In genomic region chrX:107451754-107452153, GRCh38 we compare ENCODE assay signal across 13 cellular contexts. TPM values are rescaled to one million over a fixed set of nuclear protein-coding genes. Genes with fewer than 3 reads are reported as not detected.
DNase-seq lines count a peak whose midpoint lies in the region; ATAC-seq and TF ChIP-seq lines count a peak whose summit lies in the region.
"Had no signal": no experiment of that assay in that cellular context is flagged by ENCODE, and none has a peak within 500 bp of the region (broad histone marks: within the 10 kb centered on the region; RNA-seq: fewer than 3 reads in every experiment).

No MANE protein-coding gene starts in this region.

- ATAC-seq in GM18517 (IDR thresholded peaks at IDR 0.05; ENCODE audit: unreplicated experiment) (no peak), HG02840 (IDR thresholded peaks at IDR 0.05; ENCODE audit: low FRiP score, unreplicated experiment) (no peak)
- ATAC-seq: activated CD4-positive, CD25-positive, alpha-beta regulatory T cell treated with anti-CD3 and anti-CD28 coated beads, Interleukin-2, amount 50 U/mL, for 24 hours had no signal

- H3K9ac ChIP-seq in endodermal cell (ENCODE audit: extremely low read depth, low read length, poor library complexity, severe bottlenecking): no peak overlapping the region

- H3K9me3 ChIP-seq in endodermal cell (ENCODE audit: control insufficient read depth, low read length): no peaks in the 10 kb centered on the region
- H3K9me3 ChIP-seq: Peyer's patch had no signal

- DNase-seq in ELF-1 (ENCODE audit: low read depth, low spot score) (peak; percentile 64), NCI-H1436 (lab: John Stamatoyannopoulos, UW) (peak; percentile 84), endodermal cell (peak; percentile 89), nephron progenitor cell (peak; percentile 31)
- no peak for DNase-seq in stimulated activated CD4-positive, alpha-beta T cell treated with anti-CD3 and anti-CD28 coated beads, Interleukin-4, amount 100 ng/mL, for 4 hours
- DNase-seq: activated CD8-positive, alpha-beta memory T cell treated with anti-CD3 and anti-CD28 coated beads, Interleukin-2, amount 50 U/mL, for 4 hours; activated naive CD4-positive, alpha-beta T cell treated with anti-CD3 and anti-CD28 coated beads, Interleukin-2, amount 10 ng/mL, durations not matched to agents 7 days and 5 days; MV-4-11; Peyer's patch had no signal

- no peak overlapping the region for H3K27ac Mint-ChIP-seq in endodermal cell
- no peak overlapping the region for H3K27ac Mint-ChIP-seq in nephron progenitor cell
- H3K27ac Mint-ChIP-seq: activated naive CD4-positive, alpha-beta T cell treated with anti-CD3 and anti-CD28 coated beads, Interleukin-2, amount 10 ng/mL, durations not matched to agents 7 days and 5 days had no signal

- peaks cover 95% of the 10 kb centered on the region for H3K27me3 ChIP-seq in endodermal cell (ENCODE audit: control insufficient read depth, insufficient read depth, low read length, poor library complexity, severe bottlenecking)
- H3K27me3 ChIP-seq: Peyer's patch had no signal

- no peak overlapping the region for H3K4me3 ChIP-seq in endodermal cell (ENCODE audit: low read length)
- H3K4me3 ChIP-seq: Peyer's patch had no signal

- H3K4me1 Mint-ChIP-seq in endodermal cell: peaks cover 19% of the 10 kb centered on the region
- H3K4me1 Mint-ChIP-seq in nephron progenitor cell: peaks cover 28% of the 10 kb centered on the region

- no peaks in the 10 kb centered on the region for H3K4me1 ChIP-seq in endodermal cell (ENCODE audit: control insufficient read depth, insufficient read depth, low read length)
- H3K4me1 ChIP-seq: Peyer's patch had no signal

- H3K4me3 Mint-ChIP-seq in endodermal cell (peak overlapping the region; percentile 53), nephron progenitor cell (peak overlapping the region; percentile 87)

- H3K27ac ChIP-seq in endodermal cell (ENCODE audit: low read depth, low read length): no peak overlapping the region
- H3K27ac ChIP-seq: Peyer's patch had no signal

- H3K9me3 Mint-ChIP-seq in endodermal cell (peaks cover 41% of the 10 kb centered on the region), nephron progenitor cell (peaks cover 18% of the 10 kb centered on the region)
- H3K9me3 Mint-ChIP-seq: activated naive CD4-positive, alpha-beta T cell treated with anti-CD3 and anti-CD28 coated beads, Interleukin-2, amount 10 ng/mL, durations not matched to agents 7 days and 5 days had no signal

- H3K27me3 Mint-ChIP-seq in endodermal cell (ENCODE audit: insufficient read depth) (peaks cover 38% of the 10 kb centered on the region), nephron progenitor cell (ENCODE audit: low read depth, poor library complexity) (peaks cover 54% of the 10 kb centered on the region)

- H3K36me3 Mint-ChIP-seq in endodermal cell (ENCODE audit: low read depth) (no peaks in the 10 kb centered on the region), nephron progenitor cell (ENCODE audit: low read depth) (no peaks in the 10 kb centered on the region)
- H3K36me3 Mint-ChIP-seq: activated naive CD4-positive, alpha-beta T cell treated with anti-CD3 and anti-CD28 coated beads, Interleukin-2, amount 10 ng/mL, durations not matched to agents 7 days and 5 days had no signal

- 12% methylated on average over 11 of the region's 11 CpGs; no CpG with 5 or more reads in 1 of the 2 experiments for WGBS in endodermal cell (ENCODE audit: insufficient coverage in 1 of 2, insufficient read length in 1 of 2), 2 experiments

- no peaks in the 10 kb centered on the region for H3K36me3 ChIP-seq in endodermal cell (ENCODE audit: control insufficient read depth, insufficient read depth, low read length)
- H3K36me3 ChIP-seq: Peyer's patch had no signal

- no peak for TF ChIP-seq CTCF in endodermal cell (conservative IDR thresholded peaks at IDR 0.05)
- no peak for TF ChIP-seq CTCF in nephron progenitor cell (IDR thresholded peaks at IDR 0.05)

RNA-seq across cellular contexts. Expression of gene FRMPD3, which starts 2.3 kb away (rescaled TPM):
- under 1 TPM in 1 of 2 donors, not detected in 1; 0.24 TPM for total RNA-seq in endodermal cell
- 2.5 TPM for polyA plus RNA-seq in endodermal cell (2013, experiment 1 of 2)
- polyA plus RNA-seq in endodermal cell (2013, experiment 2 of 2): 2.2 TPM
- total RNA-seq: fibroblast of villous mesenchyme had no signal

Comparison
In these comparisons a context has a peak if more than half of its experiments do, and no peak if none do; other contexts are left out.
1. DNase-seq: peak in ELF-1 (single experiment), NCI-H1436 (single experiment), endodermal cell (single experiment) and nephron progenitor cell (single experiment); none in stimulated activated CD4-positive, alpha-beta T cell treated with anti-CD3 and anti-CD28 coated beads, Interleukin-4, amount 100 ng/mL, for 4 hours (0 of 2).